In the genomic region with DNA sequence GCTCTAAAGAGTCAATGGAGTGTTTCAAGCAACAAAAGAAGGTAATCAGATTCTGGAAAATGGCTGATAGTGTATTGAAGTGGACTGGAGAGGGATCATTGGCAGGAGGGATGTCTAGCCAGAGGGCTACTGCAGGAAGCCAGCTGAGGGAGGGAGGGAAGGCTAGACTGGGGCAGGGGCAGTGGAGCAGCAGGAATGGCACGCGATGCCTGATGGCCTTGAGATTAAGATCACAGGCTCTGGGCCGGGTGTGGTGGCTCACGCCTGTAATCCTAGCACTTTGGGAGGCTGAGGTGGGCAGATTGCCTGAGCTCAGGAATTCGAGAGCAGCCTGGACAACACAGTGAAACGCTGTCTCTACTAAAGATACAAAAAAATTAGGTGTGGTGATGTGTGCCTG, we compare ENCODE assay signal across 15 cellular contexts.
"Had no signal": no experiment of that assay in that cellular context is flagged by ENCODE, and none has a peak within 500 bp of the region (broad histone marks: within the 10 kb centered on the region; RNA-seq: fewer than 3 reads in every experiment).

No MANE protein-coding gene starts in this region.

- H3K27ac Mint-ChIP-seq: activated T-helper 2 cell treated with anti-CD3 and anti-CD28 coated beads, Interferon-gamma antibody, Interleukin-2, Interleukin-4, amounts not matched to agents 10 μg/mL and 5 μg/mL and 100 μg/mL, durations not matched to agents 14 hours and 24 hours and 36 hours had no signal

- ATAC-seq: gastrocnemius medialis, heart right ventricle, left lobe of liver, pancreas, T-cell had no signal

- DNase-seq: activated CD4-positive, alpha-beta T cell treated with anti-CD3 and anti-CD28 coated beads, Interleukin-2, amount 50 U/mL, for 48 hours; activated CD4-positive, CD25-positive, alpha-beta regulatory T cell treated with anti-CD3 and anti-CD28 coated beads, Interleukin-2, amount 50 U/mL, for 72 hours; activated naive CD4-positive, alpha-beta T cell treated with anti-CD3 and anti-CD28 coated beads, Interleukin-2, amount 50 U/mL, for 16 hours; activated T-cell treated with anti-CD3 and anti-CD28 coated beads for 4 hours; adrenal gland; gastrocnemius medialis; heart right ventricle; mammary epithelial cell; naive B cell; pancreas; stimulated activated CD4-positive, alpha-beta T cell treated with anti-CD3 and anti-CD28 coated beads, Interleukin-12 subunit alpha, Interleukin-12 subunit beta, amount 100 ng/mL, for 4 hours; T-cell; T1000 had no signal

- H3K4me3 Mint-ChIP-seq: T-cell had no signal

- H3K36me3 Mint-ChIP-seq: naive B cell, T-cell had no signal

- H3K9me3 Mint-ChIP-seq: activated T-helper 2 cell treated with anti-CD3 and anti-CD28 coated beads, Interferon-gamma antibody, Interleukin-2, Interleukin-4, amounts not matched to agents 10 μg/mL and 5 μg/mL and 100 μg/mL, durations not matched to agents 14 hours and 24 hours and 36 hours; naive B cell; T-cell had no signal
